Comparison of ENCODE assay signal across 8 cellular contexts in genomic region chr16:30526137-30526822, GRCh38. TPM values are rescaled to one million over a fixed set of nuclear protein-coding genes. Genes with fewer than 3 reads are reported as not detected.
DNase-seq lines count a peak whose midpoint lies in the region; ATAC-seq lines count a peak whose summit lies in the region.

TSS of gene ZNF768 (minus strand) at chr16:30526566. CDS start at chr16:30526413, 153 bp downstream.

- POLR2A ChIA-PET in naive thymus-derived CD8-positive, alpha-beta T cell (lab: Charles Lee), result interaction anchor here (0.9 to 3.5 kb wide), 6 partner anchors 8 to 119 kb away, joined by 3 to 18 read pairs (median 6); partner anchors contain the start of genes DCTPP1, ZNF688, ZNF747 and ZNF764

- H3K4me3 ChIP-seq in Karpas-422 (ENCODE audit: low read length), result peak within 1 kb of the TSS; percentile 81

- no peaks in the 10 kb centered on the region for H3K9me3 Mint-ChIP-seq in naive thymus-derived CD8-positive, alpha-beta T cell

- no peaks in the 10 kb centered on the region for H4K20me1 ChIP-seq in Karpas-422 (ENCODE audit: insufficient read depth, low read depth, low read length)

- H3K4me1 Mint-ChIP-seq in naive thymus-derived CD8-positive, alpha-beta T cell, result peaks cover 10 to 37% (median 23%) of the 10 kb centered on the region in 4 donors

- DNase-seq in EL (peak; percentile 60), Karpas-422 (peak; percentile 68), fibroblast of peridontal ligament (ENCODE audit: extremely low read depth) (peak; percentile 13), NCI-H187 (lab: John Stamatoyannopoulos, UW) (no peak), NK-92 (lab: John Stamatoyannopoulos, UW; ENCODE audit: unreplicated experiment) (no peak)
- DNase-seq in activated T-cell treated with anti-CD3 and anti-CD28 coated beads, Interleukin-2, amount 50 U/mL, for 48 hours, result peak; percentile 49 to 65
- peak in 7 of 10 donors; percentile 16 to 43 (median 32) for DNase-seq in naive thymus-derived CD8-positive, alpha-beta T cell

- H2AFZ ChIP-seq in Karpas-422 (ENCODE audit: low read length), result peak within 1 kb of the TSS; percentile 74; the same call in 1 of the 2 replicates

- H3K4me1 ChIP-seq in Karpas-422 (ENCODE audit: low read length), result peaks cover 29% of the 10 kb centered on the region

- H3K4me2 ChIP-seq in Karpas-422 (ENCODE audit: low read depth, low read length, poor library complexity, severe bottlenecking), result peak within 1 kb of the TSS; percentile 97

- H3K9me3 ChIP-seq in Karpas-422 (ENCODE audit: low read length), result no peaks in the 10 kb centered on the region

- no peaks in the 10 kb centered on the region for H3K36me3 ChIP-seq in Karpas-422 (ENCODE audit: insufficient read depth, low read length)

- H3K79me2 ChIP-seq in Karpas-422 (ENCODE audit: low read length), result peaks cover 4% of the 10 kb centered on the region; the same call in 1 of the 2 replicates

- peak within 1 kb of the TSS; percentile 95 for H3K27ac ChIP-seq in Karpas-422 (ENCODE audit: low read length)

- peak; percentile 21 for ATAC-seq in GM21447 (IDR thresholded peaks at IDR 0.05; ENCODE audit: unreplicated experiment)
- peak; percentile 11 to 19 for ATAC-seq in naive thymus-derived CD8-positive, alpha-beta T cell

- H3K9ac ChIP-seq in Karpas-422 (ENCODE audit: low read length), result peak within 1 kb of the TSS; percentile 87

- no peaks in the 10 kb centered on the region for H3K9me2 ChIP-seq in Karpas-422 (replicated peaks; ENCODE audit: insufficient read depth, low read length)

- H3K36me3 Mint-ChIP-seq in naive thymus-derived CD8-positive, alpha-beta T cell, result peaks cover 0 to 15% (median 0%) of the 10 kb centered on the region in 3 donors

- peak within 1 kb of the TSS; percentile 90 to 96 (median 94) for H3K27ac Mint-ChIP-seq in naive thymus-derived CD8-positive, alpha-beta T cell

- H3K4me3 Mint-ChIP-seq in naive thymus-derived CD8-positive, alpha-beta T cell, result peak within 1 kb of the TSS; percentile 84 to 95 (median 90)

- no peaks in the 10 kb centered on the region for H3K27me3 Mint-ChIP-seq in naive thymus-derived CD8-positive, alpha-beta T cell

- no peaks in the 10 kb centered on the region for H3K27me3 ChIP-seq in Karpas-422 (ENCODE audit: low read length)

RNA-seq across cellular contexts. Expression of gene ZNF768, which starts in this region (rescaled TPM):
- total RNA-seq in Karpas-422 (2014; rRNA removed; shearing (Covaris generic); ENCODE audit: low replicate concordance), result 59.4 and 107 TPM in 2 replicates
- total RNA-seq in naive thymus-derived CD8-positive, alpha-beta T cell, result 1 to 10 TPM; 8.3 to 8.5 TPM
- polyA plus RNA-seq in naive thymus-derived CD8-positive, alpha-beta T cell, result 1 to 10 TPM; 1.1 to 2.1 (median 1.5) TPM

Comparison
In these comparisons a context has a peak if more than half of its experiments do, and no peak if none do; other contexts are left out.
1. DNase-seq: peak in EL (single experiment), Karpas-422 (single experiment), activated T-cell treated with anti-CD3 and anti-CD28 coated beads, Interleukin-2, amount 50 U/mL, for 48 hours (2 of 2), fibroblast of peridontal ligament (single experiment) and naive thymus-derived CD8-positive, alpha-beta T cell (7 of 10); none in NCI-H187 (0 of 2) and NK-92 (single experiment).